In genomic region chr22:30404307-30404706, GRCh38 we compare ENCODE assay signal across 23 cellular contexts.
"Had no signal": no experiment of that assay in that cellular context is flagged by ENCODE, and none has a peak within 500 bp of the region (broad histone marks: within the 10 kb centered on the region; RNA-seq: fewer than 3 reads in every experiment).

No MANE protein-coding gene starts in this region.

- H3K4me3 ChIP-seq: colonic mucosa, hepatocyte, ovary, tibial artery, upper lobe of left lung, uterus had no signal

- DNase-seq: colonic mucosa; effector CD4-positive, alpha-beta T cell; endodermal cell; erythroblast; foreskin keratinocyte; head of caudate nucleus; kidney; left cardiac atrium; left ventricle myocardium superior; mesendoderm; naive B cell; ovary; right cardiac atrium; stimulated activated CD4-positive, alpha-beta T cell treated with anti-CD3 and anti-CD28 coated beads, Interleukin-4, amount 100 ng/mL, for 1 hour; stimulated activated CD8-positive, alpha-beta memory T cell treated with anti-CD3 and anti-CD28 coated beads, Interleukin-4, amount 100 ng/mL, for 48 hours; stimulated activated naive CD8-positive, alpha-beta T cell treated with anti-CD3 and anti-CD28 coated beads, Interleukin-15, Interleukin-2, amounts not matched to agents 100 U/mL and 50 U/mL, for 24 hours; tibial artery; upper lobe of left lung; uterus had no signal

- H3K27ac Mint-ChIP-seq: progenitor cell of endocrine pancreas; stimulated activated effector memory CD8-positive, alpha-beta T cell treated with anti-CD3 and anti-CD28 coated beads, Interleukin-12 subunit alpha, Interleukin-12 subunit beta, amount 100 ng/mL, for 72 hours had no signal

- H3K36me3 Mint-ChIP-seq: naive B cell had no signal

- H3K4me2 ChIP-seq: hepatocyte had no signal

- H3K36me3 ChIP-seq: colonic mucosa, ovary, uterus had no signal

- H2AFZ ChIP-seq: hepatocyte had no signal

- H3K27me3 Mint-ChIP-seq: progenitor cell of endocrine pancreas had no signal

- H3K27ac ChIP-seq: colonic mucosa, foreskin keratinocyte, hepatocyte, ovary, tibial artery, upper lobe of left lung, uterus had no signal

- H3K4me1 ChIP-seq: colonic mucosa, upper lobe of left lung, uterus had no signal

- H3K9me3 ChIP-seq: colonic mucosa, ovary, tibial artery, upper lobe of left lung, uterus had no signal

- H3K4me1 Mint-ChIP-seq: naive B cell; stimulated activated effector memory CD8-positive, alpha-beta T cell treated with anti-CD3 and anti-CD28 coated beads, Interleukin-12 subunit alpha, Interleukin-12 subunit beta, amount 100 ng/mL, for 72 hours had no signal

- H3K79me2 ChIP-seq: hepatocyte had no signal

- H3K4me3 Mint-ChIP-seq: endodermal cell; naive B cell; stimulated activated effector memory CD8-positive, alpha-beta T cell treated with anti-CD3 and anti-CD28 coated beads, Interleukin-12 subunit alpha, Interleukin-12 subunit beta, amount 100 ng/mL, for 72 hours had no signal

- ATAC-seq: foreskin keratinocyte; left cardiac atrium; left ventricle myocardium superior; right cardiac atrium; stimulated activated effector memory CD8-positive, alpha-beta T cell treated with anti-CD3 and anti-CD28 coated beads, Interleukin-12 subunit alpha, Interleukin-12 subunit beta, amount 100 ng/mL, for 72 hours; stimulated activated naive CD8-positive, alpha-beta T cell treated with anti-CD3 and anti-CD28 coated beads, Interleukin-15, Interleukin-2, amounts not matched to agents 100 U/mL and 50 U/mL, for 24 hours had no signal

- FAIRE-seq: endothelial cell of umbilical vein, kidney had no signal

- H3K27me3 ChIP-seq: colonic mucosa, foreskin keratinocyte, hepatocyte, ovary, tibial artery, upper lobe of left lung, uterus had no signal

- H3K9me3 Mint-ChIP-seq: endodermal cell; naive B cell; stimulated activated effector memory CD8-positive, alpha-beta T cell treated with anti-CD3 and anti-CD28 coated beads, Interleukin-12 subunit alpha, Interleukin-12 subunit beta, amount 100 ng/mL, for 72 hours had no signal
